Comparison of ENCODE assay signal across 1 cellular context in the genomic region with DNA sequence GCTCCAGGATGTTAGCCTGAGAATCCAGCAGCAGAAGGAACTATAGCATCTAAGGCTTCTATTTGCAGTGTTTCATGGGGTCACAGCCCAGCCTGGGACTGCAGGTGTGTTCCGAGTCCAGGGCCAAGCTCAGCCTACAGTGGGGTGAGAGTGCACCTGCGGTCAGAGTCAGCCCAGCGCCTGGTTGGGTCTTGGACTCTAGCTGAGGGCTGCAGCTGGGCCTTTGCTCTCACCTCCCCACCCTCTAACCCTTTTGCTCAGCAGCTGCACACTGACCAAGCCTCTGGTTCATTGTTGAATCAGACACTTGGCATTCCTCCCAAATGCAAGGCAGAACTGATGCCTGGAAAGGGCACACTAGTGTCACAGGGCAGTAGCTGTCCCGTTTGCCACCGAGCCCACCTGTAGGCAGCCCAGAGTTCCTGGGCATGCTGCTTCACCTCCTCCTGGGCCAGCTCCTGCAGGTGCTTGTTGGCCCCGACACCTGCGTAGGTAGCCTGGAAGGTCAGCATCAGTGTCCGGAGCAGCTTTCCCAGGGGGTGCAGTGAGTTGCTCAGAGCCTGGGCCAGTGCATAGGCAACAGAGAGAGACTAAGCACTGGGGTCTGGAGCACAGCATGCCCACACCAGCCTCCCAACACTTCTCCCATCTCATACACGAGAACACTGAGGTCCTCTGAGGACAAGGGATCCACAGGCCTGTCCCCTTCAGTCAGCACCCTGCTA.
TF ChIP-seq lines count a peak whose summit lies in the region.

No MANE protein-coding gene starts in this region.

TF ChIP-seq in GM23338, 12 proteins besides CTCF, POLR2A, EP300 and RAD21 (continued from another document):
- TF ChIP-seq, protein P1, sequence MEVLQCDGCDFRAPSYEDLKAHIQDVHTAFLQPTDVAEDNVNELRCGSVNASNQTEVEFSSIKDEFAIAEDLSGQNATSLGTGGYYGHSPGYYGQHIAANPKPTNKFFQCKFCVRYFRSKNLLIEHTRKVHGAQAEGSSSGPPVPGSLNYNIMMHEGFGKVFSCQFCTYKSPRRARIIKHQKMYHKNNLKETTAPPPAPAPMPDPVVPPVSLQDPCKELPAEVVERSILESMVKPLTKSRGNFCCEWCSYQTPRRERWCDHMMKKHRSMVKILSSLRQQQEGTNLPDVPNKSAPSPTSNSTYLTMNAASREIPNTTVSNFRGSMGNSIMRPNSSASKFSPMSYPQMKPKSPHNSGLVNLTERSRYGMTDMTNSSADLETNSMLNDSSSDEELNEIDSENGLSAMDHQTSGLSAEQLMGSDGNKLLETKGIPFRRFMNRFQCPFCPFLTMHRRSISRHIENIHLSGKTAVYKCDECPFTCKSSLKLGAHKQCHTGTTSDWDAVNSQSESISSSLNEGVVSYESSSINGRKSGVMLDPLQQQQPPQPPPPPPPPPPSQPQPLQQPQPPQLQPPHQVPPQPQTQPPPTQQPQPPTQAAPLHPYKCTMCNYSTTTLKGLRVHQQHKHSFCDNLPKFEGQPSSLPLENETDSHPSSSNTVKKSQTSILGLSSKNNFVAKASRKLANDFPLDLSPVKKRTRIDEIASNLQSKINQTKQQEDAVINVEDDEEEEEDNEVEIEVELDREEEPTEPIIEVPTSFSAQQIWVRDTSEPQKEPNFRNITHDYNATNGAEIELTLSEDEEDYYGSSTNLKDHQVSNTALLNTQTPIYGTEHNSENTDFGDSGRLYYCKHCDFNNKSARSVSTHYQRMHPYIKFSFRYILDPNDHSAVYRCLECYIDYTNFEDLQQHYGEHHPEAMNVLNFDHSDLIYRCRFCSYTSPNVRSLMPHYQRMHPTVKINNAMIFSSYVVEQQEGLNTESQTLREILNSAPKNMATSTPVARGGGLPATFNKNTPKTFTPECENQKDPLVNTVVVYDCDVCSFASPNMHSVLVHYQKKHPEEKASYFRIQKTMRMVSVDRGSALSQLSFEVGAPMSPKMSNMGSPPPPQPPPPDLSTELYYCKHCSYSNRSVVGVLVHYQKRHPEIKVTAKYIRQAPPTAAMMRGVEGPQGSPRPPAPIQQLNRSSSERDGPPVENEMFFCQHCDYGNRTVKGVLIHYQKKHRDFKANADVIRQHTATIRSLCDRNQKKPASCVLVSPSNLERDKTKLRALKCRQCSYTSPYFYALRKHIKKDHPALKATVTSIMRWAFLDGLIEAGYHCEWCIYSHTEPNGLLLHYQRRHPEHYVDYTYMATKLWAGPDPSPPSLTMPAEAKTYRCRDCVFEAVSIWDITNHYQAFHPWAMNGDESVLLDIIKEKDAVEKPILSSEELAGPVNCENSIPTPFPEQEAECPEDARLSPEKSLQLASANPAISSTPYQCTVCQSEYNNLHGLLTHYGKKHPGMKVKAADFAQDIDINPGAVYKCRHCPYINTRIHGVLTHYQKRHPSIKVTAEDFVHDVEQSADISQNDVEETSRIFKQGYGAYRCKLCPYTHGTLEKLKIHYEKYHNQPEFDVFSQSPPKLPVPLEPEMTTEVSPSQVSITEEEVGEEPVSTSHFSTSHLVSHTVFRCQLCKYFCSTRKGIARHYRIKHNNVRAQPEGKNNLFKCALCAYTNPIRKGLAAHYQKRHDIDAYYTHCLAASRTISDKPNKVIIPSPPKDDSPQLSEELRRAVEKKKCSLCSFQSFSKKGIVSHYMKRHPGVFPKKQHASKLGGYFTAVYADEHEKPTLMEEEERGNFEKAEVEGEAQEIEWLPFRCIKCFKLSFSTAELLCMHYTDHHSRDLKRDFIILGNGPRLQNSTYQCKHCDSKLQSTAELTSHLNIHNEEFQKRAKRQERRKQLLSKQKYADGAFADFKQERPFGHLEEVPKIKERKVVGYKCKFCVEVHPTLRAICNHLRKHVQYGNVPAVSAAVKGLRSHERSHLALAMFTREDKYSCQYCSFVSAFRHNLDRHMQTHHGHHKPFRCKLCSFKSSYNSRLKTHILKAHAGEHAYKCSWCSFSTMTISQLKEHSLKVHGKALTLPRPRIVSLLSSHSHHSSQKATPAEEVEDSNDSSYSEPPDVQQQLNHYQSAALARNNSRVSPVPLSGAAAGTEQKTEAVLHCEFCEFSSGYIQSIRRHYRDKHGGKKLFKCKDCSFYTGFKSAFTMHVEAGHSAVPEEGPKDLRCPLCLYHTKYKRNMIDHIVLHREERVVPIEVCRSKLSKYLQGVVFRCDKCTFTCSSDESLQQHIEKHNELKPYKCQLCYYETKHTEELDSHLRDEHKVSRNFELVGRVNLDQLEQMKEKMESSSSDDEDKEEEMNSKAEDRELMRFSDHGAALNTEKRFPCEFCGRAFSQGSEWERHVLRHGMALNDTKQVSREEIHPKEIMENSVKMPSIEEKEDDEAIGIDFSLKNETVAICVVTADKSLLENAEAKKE (CRISPR knock-in tag; IDR thresholded peaks at IDR 0.05) = no peak
- TF ChIP-seq STAT1 (IDR thresholded peaks at IDR 0.05; ENCODE audit: unreplicated experiment) = no peak
- no peak for TF ChIP-seq POLR2AphosphoS5 (IDR thresholded peaks at IDR 0.05; ENCODE audit: low read depth)
- TF ChIP-seq ZNF331 (CRISPR knock-in tag; IDR thresholded peaks at IDR 0.05; ENCODE audit: low read depth) = no peak
- no peak for TF ChIP-seq JUNB (IDR thresholded peaks at IDR 0.05; ENCODE audit: unreplicated experiment)
- no peak for TF ChIP-seq EZH2phosphoT487 (IDR thresholded peaks at IDR 0.05; ENCODE audit: unreplicated experiment)
TF ChIP-seq in GM23338: peak in this region for 0.
